ENCODE assay signal across 8 cellular contexts in genomic region chr1:231419738-231420298, GRCh38. TPM values are rescaled to one million over a fixed set of nuclear protein-coding genes. Genes with fewer than 3 reads are reported as not detected.
DNase-seq lines count a peak whose midpoint lies in the region; ATAC-seq and TF ChIP-seq lines count a peak whose summit lies in the region.
"Had no signal": no experiment of that assay in that cellular context is flagged by ENCODE, and none has a peak within 500 bp of the region (broad histone marks: within the 10 kb centered on the region; RNA-seq: fewer than 3 reads in every experiment).

No MANE protein-coding gene starts in this region.

- no peaks in the 10 kb centered on the region for H3K27me3 ChIP-seq in right cardiac atrium (ENCODE audit: control insufficient read depth, insufficient read depth)

- 4% methylated on average over 8 of the region's 8 CpGs for WGBS in right cardiac atrium

- no peaks in the 10 kb centered on the region for H3K36me3 Mint-ChIP-seq in WTC11
- peaks cover 0 to 9% of the 10 kb centered on the region in 2 donors for H3K36me3 Mint-ChIP-seq in stimulated activated naive B cell treated with anti-CD40 and anti-IgM and Interleukin-4, amounts not matched to agents 10 μg/mL and 1 μg/mL and 100 μg/mL, for 72 hours

- no peak overlapping the region for H3K27ac ChIP-seq in right cardiac atrium (ENCODE audit: low read length)

- no peaks in the 10 kb centered on the region for H3K9me3 Mint-ChIP-seq in WTC11
- H3K9me3 Mint-ChIP-seq in stimulated activated naive B cell treated with anti-CD40 and anti-IgM and Interleukin-4, amounts not matched to agents 10 μg/mL and 1 μg/mL and 100 μg/mL, for 72 hours, result no peaks in the 10 kb centered on the region

- no peak for TF ChIP-seq CTCF in WTC11 (IDR thresholded peaks at IDR 0.05)

- H3K4me1 ChIP-seq in right cardiac atrium (ENCODE audit: control insufficient read depth, insufficient read depth, low read length), result peaks cover 2% of the 10 kb centered on the region

- no peak overlapping the region for H3K27ac Mint-ChIP-seq in WTC11
- H3K27ac Mint-ChIP-seq in stimulated activated naive B cell treated with anti-CD40 and anti-IgM and Interleukin-4, amounts not matched to agents 10 μg/mL and 1 μg/mL and 100 μg/mL, for 72 hours, result peak overlapping the region; percentile 76

- POLR2A ChIA-PET in WTC11 (lab: Charles Lee), result no interaction called here

- intact Hi-C loops in right cardiac atrium (cut with DNase I), result loop anchor here in 3 of 4 donors (5.0 to 10.0 kb wide), 4 partner anchors 55 to 107 kb away; partner anchors contain the start of gene TSNAX (in 2 of the 3)

- CTCF ChIA-PET in WTC11 (lab: Charles Lee), result no interaction called here

- DNase-seq in HT1080 (ENCODE audit: low read depth), result peak; percentile 10
- DNase-seq in WTC11 (ENCODE audit: low spot score), result no peak
- DNase-seq in right cardiac atrium, result no peak
- no peak for DNase-seq in stimulated activated naive B cell treated with anti-CD40 and anti-IgM and Interleukin-4, amounts not matched to agents 10 μg/mL and 1 μg/mL and 100 μg/mL, for 72 hours
- DNase-seq in Ammon's horn (ENCODE audit: low spot score), result no peak
- DNase-seq in stimulated activated CD4-positive, alpha-beta T cell treated with anti-CD3 and anti-CD28 coated beads, Interleukin-2, amount 100 ng/mL, for 48 hours, result no peak
- DNase-seq: SHP77 had no signal

- ATAC-seq in WTC11, result no peak
- ATAC-seq in right cardiac atrium, result no peak
- no peak for ATAC-seq in stimulated activated naive B cell treated with anti-CD40 and anti-IgM and Interleukin-4, amounts not matched to agents 10 μg/mL and 1 μg/mL and 100 μg/mL, for 72 hours (replicated peaks)
- ATAC-seq in GM19452 (IDR thresholded peaks at IDR 0.05; ENCODE audit: unreplicated experiment), result no peak

- H3K4me3 ChIP-seq in right cardiac atrium (ENCODE audit: low read length), result peak overlapping the region; percentile 93

- no peaks in the 10 kb centered on the region for H3K9me3 ChIP-seq in right cardiac atrium (ENCODE audit: control insufficient read depth, low read length)

- peaks cover 52% of the 10 kb centered on the region for H3K27me3 Mint-ChIP-seq in WTC11 (ENCODE audit: low read depth)
- H3K27me3 Mint-ChIP-seq in stimulated activated naive B cell treated with anti-CD40 and anti-IgM and Interleukin-4, amounts not matched to agents 10 μg/mL and 1 μg/mL and 100 μg/mL, for 72 hours, result no peaks in the 10 kb centered on the region

- H3K4me3 Mint-ChIP-seq in WTC11, result peak overlapping the region; percentile 80
- peak overlapping the region; percentile 81 to 90 for H3K4me3 Mint-ChIP-seq in stimulated activated naive B cell treated with anti-CD40 and anti-IgM and Interleukin-4, amounts not matched to agents 10 μg/mL and 1 μg/mL and 100 μg/mL, for 72 hours

- H3K4me1 Mint-ChIP-seq in WTC11, result peaks cover 43% of the 10 kb centered on the region
- H3K4me1 Mint-ChIP-seq in stimulated activated naive B cell treated with anti-CD40 and anti-IgM and Interleukin-4, amounts not matched to agents 10 μg/mL and 1 μg/mL and 100 μg/mL, for 72 hours, result peaks cover 15 to 40% of the 10 kb centered on the region in 2 donors

TF ChIP-seq in WTC11, 78 proteins besides CTCF, POLR2A, EP300 and RAD21:
- TF ChIP-seq GABPB1 (CRISPR knock-in tag; IDR thresholded peaks at IDR 0.05) (no peak), ZNF512 (CRISPR knock-in tag; IDR thresholded peaks at IDR 0.05; ENCODE audit: borderline replicate concordance) (no peak), ZNF396 (CRISPR knock-in tag; IDR thresholded peaks at IDR 0.05; ENCODE audit: borderline replicate concordance) (no peak), NFATC4 (CRISPR knock-in tag; IDR thresholded peaks at IDR 0.05) (no peak), ZNF138 (CRISPR knock-in tag; conservative IDR thresholded peaks at IDR 0.05) (no peak), ZNF281 (CRISPR knock-in tag; IDR thresholded peaks at IDR 0.05) (no peak), ZNF532 (CRISPR knock-in tag; IDR thresholded peaks at IDR 0.05; ENCODE audit: borderline replicate concordance) (no peak), PRRX2 (CRISPR knock-in tag; IDR thresholded peaks at IDR 0.05) (no peak), ZNF232 (CRISPR knock-in tag; IDR thresholded peaks at IDR 0.05) (no peak), IRF2 (CRISPR knock-in tag; IDR thresholded peaks at IDR 0.05; ENCODE audit: borderline replicate concordance, low read depth) (no peak), MAX (CRISPR knock-in tag; IDR thresholded peaks at IDR 0.05) (no peak), ZBTB43 (CRISPR knock-in tag; IDR thresholded peaks at IDR 0.05) (no peak)
TF ChIP-seq in WTC11: peak in this region for 0.

RNA-seq across cellular contexts. Expression of gene EGLN1, which starts 2.3 kb away (rescaled TPM):
- 24.9 and 25.8 TPM in 2 replicates for total RNA-seq in HT1080 (2014; rRNA removed; shearing (Covaris generic))
- polyA plus RNA-seq in HT1080 (2015; cell fraction: cytosol; rRNA removed), result 27.3 and 33.7 TPM in 2 replicates
- polyA plus RNA-seq in HT1080 (2015; cell fraction: nucleus; rRNA removed), result 17.9 and 21.7 TPM in 2 replicates
- 13.7 to 17.7 TPM (median 15.3 TPM) in 3 replicates for total RNA-seq in WTC11 (2021)
- total RNA-seq in right cardiac atrium, result 10 to 100 TPM; 54.1 to 79.9 (median 71.0) TPM
- polyA plus RNA-seq in right cardiac atrium, result 27.9 TPM
